Comparison of ENCODE assay signal across 8 cellular contexts in the genomic region with DNA sequence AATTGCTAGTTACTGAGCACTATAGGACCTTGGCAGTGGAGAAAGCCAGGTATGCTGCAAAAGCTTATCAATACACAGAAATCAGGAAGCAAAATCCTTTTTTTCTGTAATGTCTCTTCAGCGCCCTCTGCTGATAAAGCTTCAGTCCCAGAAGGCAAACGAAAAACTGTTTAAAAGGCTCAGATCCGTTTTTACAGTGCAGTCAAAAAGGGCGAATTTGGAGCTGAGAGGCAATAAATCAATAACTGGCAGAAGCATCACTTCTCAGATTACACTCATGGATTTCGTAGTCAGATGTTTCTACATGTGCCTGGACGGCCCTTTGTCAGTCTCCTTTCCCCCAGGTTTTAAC. TPM values are rescaled to one million over a fixed set of nuclear protein-coding genes. Genes with fewer than 3 reads are reported as not detected.
A peak's percentile ranks its signal among the peaks of the same experiment; 100 is the strongest.
DNase-seq lines count a peak whose midpoint lies in the region; ATAC-seq and TF ChIP-seq lines count a peak whose summit lies in the region.

No MANE protein-coding gene starts in this region.

- H3K27ac ChIP-seq in Peyer's patch (peak overlapping the region; percentile 97 to 98 (median 98)), coronary artery (peak overlapping the region; percentile 90 to 97)

- TF ChIP-seq POLR2A in Peyer's patch (IDR thresholded peaks at IDR 0.05): no peak

- peak; percentile 19 to 82 (median 62) for TF ChIP-seq CTCF in Peyer's patch (IDR thresholded peaks at IDR 0.05)
- peak; percentile 10 for TF ChIP-seq CTCF in coronary artery (IDR thresholded peaks at IDR 0.05)
- TF ChIP-seq CTCF in mucosa of descending colon (IDR thresholded peaks at IDR 0.05): peak; percentile 31

- DNase-seq in NCI-H1436 (lab: John Stamatoyannopoulos, UW): peak; percentile 21
- DNase-seq in NCI-H1436 treated with DMSO at 0.1 percent for 48 hours (lab: John Stamatoyannopoulos, UW): no peak
- peak in 1 of 3 donors; percentile 66 for DNase-seq in Peyer's patch
- no peak for DNase-seq in coronary artery (ENCODE audit: low spot score)
- peak in 1 of 3 donors; percentile 82 for DNase-seq in mucosa of descending colon
- DNase-seq in UCSD-AML1 (lab: John Stamatoyannopoulos, UW; ENCODE audit: unreplicated experiment): no peak
- DNase-seq in activated CD8-positive, alpha-beta memory T cell treated with anti-CD3 and anti-CD28 coated beads, Interleukin-2, amount 50 U/mL, for 48 hours: no peak

- H3K9me3 ChIP-seq in Peyer's patch (no peaks in the 10 kb centered on the region), mucosa of descending colon (peaks cover 2% of the 10 kb centered on the region)

- peak overlapping the region; percentile 82 to 98 (median 86) for H3K4me3 ChIP-seq in Peyer's patch
- H3K4me3 ChIP-seq in coronary artery: peak overlapping the region; percentile 92
- no peak overlapping the region for H3K4me3 ChIP-seq in mucosa of descending colon

- no peaks in the 10 kb centered on the region for H3K36me3 ChIP-seq in Peyer's patch
- no peaks in the 10 kb centered on the region for H3K36me3 ChIP-seq in mucosa of descending colon (ENCODE audit: low read depth)

- ATAC-seq in HG03520 (IDR thresholded peaks at IDR 0.05; ENCODE audit: unreplicated experiment) (peak; percentile 0), mucosa of descending colon (peak; percentile 13)

- intact Hi-C loops in mucosa of descending colon (cut with DNase I, micrococcal nuclease): no loop called here

- peaks cover 0 to 21% (median 6%) of the 10 kb centered on the region in 4 donors for H3K4me1 ChIP-seq in Peyer's patch
- peaks cover 22% of the 10 kb centered on the region for H3K4me1 ChIP-seq in mucosa of descending colon (ENCODE audit: low read depth)

- H3K27me3 ChIP-seq in Peyer's patch: no peaks in the 10 kb centered on the region

RNA-seq across cellular contexts. Expression of a gene that starts 1.1 kb away (rescaled TPM):
- total RNA-seq in Peyer's patch: 100 to 1,000 TPM in 2 of 4 donors, 10 to 100 TPM in 2; 52.8 to 112 (median 95.3) TPM
- total RNA-seq in mucosa of descending colon: 10 to 100 TPM; 56.8 to 88.7 (median 75.1) TPM

Comparison
In these comparisons a context has a peak if more than half of its experiments do, and no peak if none do; other contexts are left out.
1. CTCF ChIP-seq: peak in every context shown above with its lines; median percentile 62 in Peyer's patch; 31 in mucosa of descending colon; 10 in coronary artery.